In genomic region chr19:39953915-39954314, GRCh38 we compare ENCODE assay signal across 16 cellular contexts. TPM values are rescaled to one million over a fixed set of nuclear protein-coding genes. Genes with fewer than 3 reads are reported as not detected.
A peak's percentile ranks its signal among the peaks of the same experiment; 100 is the strongest.
DNase-seq lines count a peak whose midpoint lies in the region; ATAC-seq and TF ChIP-seq lines count a peak whose summit lies in the region.
"Had no signal": no experiment of that assay in that cellular context is flagged by ENCODE, and none has a peak within 500 bp of the region (broad histone marks: within the 10 kb centered on the region; RNA-seq: fewer than 3 reads in every experiment).

No MANE protein-coding gene starts in this region.

- peak overlapping the region; percentile 90 for H3K27ac Mint-ChIP-seq in activated CD4-positive, alpha-beta T cell treated with anti-CD3 and anti-CD28 coated beads, Interleukin-2, amount 10 ng/mL, durations not matched to agents 24 days and 14 days
- H3K27ac Mint-ChIP-seq in activated T-helper 2 cell treated with anti-CD3 and anti-CD28 coated beads, Interferon-gamma antibody, Interleukin-2, Interleukin-4, amounts not matched to agents 10 μg/mL and 5 μg/mL and 100 μg/mL, durations not matched to agents 14 hours and 24 hours and 36 hours: peak overlapping the region; percentile 86
- H3K27ac Mint-ChIP-seq: H9 had no signal

- peaks cover 19% of the 10 kb centered on the region for H3K9me3 Mint-ChIP-seq in activated CD4-positive, alpha-beta T cell treated with anti-CD3 and anti-CD28 coated beads, Interleukin-2, amount 10 ng/mL, durations not matched to agents 24 days and 14 days
- peaks cover 3% of the 10 kb centered on the region for H3K9me3 Mint-ChIP-seq in activated T-helper 2 cell treated with anti-CD3 and anti-CD28 coated beads, Interferon-gamma antibody, Interleukin-2, Interleukin-4, amounts not matched to agents 10 μg/mL and 5 μg/mL and 100 μg/mL, durations not matched to agents 14 hours and 24 hours and 36 hours

- no peaks in the 10 kb centered on the region for H3K36me3 ChIP-seq in Karpas-422 (ENCODE audit: insufficient read depth, low read length)
- no peaks in the 10 kb centered on the region for H3K36me3 ChIP-seq in neutrophil
- H3K36me3 ChIP-seq: gastrocnemius medialis, vagina had no signal

- peak; percentile 70 for DNase-seq in activated CD4-positive, alpha-beta T cell treated with anti-CD3 and anti-CD28 coated beads, Interleukin-2, amount 10 ng/mL, durations not matched to agents 24 days and 14 days
- DNase-seq in activated CD4-positive, alpha-beta T cell treated with anti-CD3 and anti-CD28 coated beads for 4 hours: no peak
- no peak for DNase-seq in Karpas-422
- no peak for DNase-seq in activated T-helper 2 cell treated with anti-CD3 and anti-CD28 coated beads, Interferon-gamma antibody, Interleukin-2, Interleukin-4, amounts not matched to agents 10 μg/mL and 5 μg/mL and 100 μg/mL, durations not matched to agents 14 hours and 24 hours and 36 hours (ENCODE audit: low spot score)
- no peak for DNase-seq in GM13977 (ENCODE audit: low spot score)
- DNase-seq: activated CD4-positive, alpha-beta T cell treated with anti-CD3 and anti-CD28 coated beads for 1 hour; cerebellar nuclear complex; gastrocnemius medialis; H9; mesenchymal stem cell; NCI-H1694 had no signal

- in situ Hi-C loops in GM13977 (cut with MboI; ENCODE audit: low pct_unique_long_range_greater_than_20kb, low sequenced_read_pairs, unreplicated experiment): no loop called here

- H3K4me2 ChIP-seq in Karpas-422 (ENCODE audit: low read depth, low read length, poor library complexity, severe bottlenecking): peak overlapping the region; percentile 44

- no peaks in the 10 kb centered on the region for H3K79me2 ChIP-seq in Karpas-422 (ENCODE audit: low read length)

- H3K4me3 Mint-ChIP-seq in activated CD4-positive, alpha-beta T cell treated with anti-CD3 and anti-CD28 coated beads, Interleukin-2, amount 10 ng/mL, durations not matched to agents 24 days and 14 days: peak overlapping the region; percentile 70
- no peak overlapping the region for H3K4me3 Mint-ChIP-seq in activated T-helper 2 cell treated with anti-CD3 and anti-CD28 coated beads, Interferon-gamma antibody, Interleukin-2, Interleukin-4, amounts not matched to agents 10 μg/mL and 5 μg/mL and 100 μg/mL, durations not matched to agents 14 hours and 24 hours and 36 hours (ENCODE audit: low read depth)
- H3K4me3 Mint-ChIP-seq: H9 had no signal

- H3K4me1 Mint-ChIP-seq in activated CD4-positive, alpha-beta T cell treated with anti-CD3 and anti-CD28 coated beads, Interleukin-2, amount 10 ng/mL, durations not matched to agents 24 days and 14 days: peaks cover 42% of the 10 kb centered on the region
- peaks cover 44% of the 10 kb centered on the region for H3K4me1 Mint-ChIP-seq in activated T-helper 2 cell treated with anti-CD3 and anti-CD28 coated beads, Interferon-gamma antibody, Interleukin-2, Interleukin-4, amounts not matched to agents 10 μg/mL and 5 μg/mL and 100 μg/mL, durations not matched to agents 14 hours and 24 hours and 36 hours (ENCODE audit: low read depth)

- intact Hi-C loops in activated CD4-positive, alpha-beta T cell treated with anti-CD3 and anti-CD28 coated beads, Interleukin-2, amount 10 ng/mL, durations not matched to agents 24 days and 14 days (cut with micrococcal nuclease): loop anchor here (2.0 kb wide), 1 partner anchor 17 kb away; no protein-coding TSS in a partner anchor
- intact Hi-C loops in activated T-helper 2 cell treated with anti-CD3 and anti-CD28 coated beads, Interferon-gamma antibody, Interleukin-2, Interleukin-4, amounts not matched to agents 10 μg/mL and 5 μg/mL and 100 μg/mL, durations not matched to agents 14 hours and 24 hours and 36 hours (cut with micrococcal nuclease): no loop called here

- no peak overlapping the region for H3K27ac ChIP-seq in Karpas-422 (ENCODE audit: low read length)
- H3K27ac ChIP-seq in neutrophil: peak overlapping the region; percentile 73
- H3K27ac ChIP-seq: gastrocnemius medialis, vagina had no signal

- no peak for TF ChIP-seq CTCF in neutrophil (IDR thresholded peaks at IDR 0.05)
- TF ChIP-seq CTCF in GM13977 (IDR thresholded peaks at IDR 0.05; ENCODE audit: extremely low read depth, insufficient read depth, missing control alignments): no peak

- H3K4me3 ChIP-seq in Karpas-422 (ENCODE audit: low read length): no peak overlapping the region
- H3K4me3 ChIP-seq in neutrophil (ENCODE audit: low read depth in 1 of 2, low read length in 1 of 2): peak overlapping the region; percentile 24 to 58
- H3K4me3 ChIP-seq: gastrocnemius medialis, vagina had no signal

- no peaks in the 10 kb centered on the region for H3K9me2 ChIP-seq in Karpas-422 (replicated peaks; ENCODE audit: insufficient read depth, low read length)

- H3K9me3 ChIP-seq in Karpas-422 (ENCODE audit: low read length): no peaks in the 10 kb centered on the region
- no peaks in the 10 kb centered on the region for H3K9me3 ChIP-seq in neutrophil
- H3K9me3 ChIP-seq: gastrocnemius medialis, vagina had no signal

- H3K4me1 ChIP-seq in Karpas-422 (ENCODE audit: low read length) (peaks cover 13% of the 10 kb centered on the region), neutrophil (ENCODE audit: control insufficient read depth in 1 of 2, insufficient read depth in 1 of 2, low read depth in 1 of 2, low read length in 1 of 2) (peaks cover 22 to 47% of the 10 kb centered on the region in 2 experiments)
- H3K4me1 ChIP-seq: gastrocnemius medialis, vagina had no signal

- H2AFZ ChIP-seq in Karpas-422 (ENCODE audit: low read length): no peak overlapping the region

- no peaks in the 10 kb centered on the region for H3K27me3 ChIP-seq in Karpas-422 (ENCODE audit: low read length)
- H3K27me3 ChIP-seq in neutrophil: peaks cover 44% of the 10 kb centered on the region
- H3K27me3 ChIP-seq: gastrocnemius medialis, vagina had no signal

- peaks cover 16% of the 10 kb centered on the region for H3K36me3 Mint-ChIP-seq in activated CD4-positive, alpha-beta T cell treated with anti-CD3 and anti-CD28 coated beads, Interleukin-2, amount 10 ng/mL, durations not matched to agents 24 days and 14 days (ENCODE audit: low read depth)
- peaks cover 16% of the 10 kb centered on the region for H3K36me3 Mint-ChIP-seq in activated T-helper 2 cell treated with anti-CD3 and anti-CD28 coated beads, Interferon-gamma antibody, Interleukin-2, Interleukin-4, amounts not matched to agents 10 μg/mL and 5 μg/mL and 100 μg/mL, durations not matched to agents 14 hours and 24 hours and 36 hours (ENCODE audit: low read depth)

- H3K9ac ChIP-seq in Karpas-422 (ENCODE audit: low read length): no peak overlapping the region

- H3K27me3 Mint-ChIP-seq in activated CD4-positive, alpha-beta T cell treated with anti-CD3 and anti-CD28 coated beads, Interleukin-2, amount 10 ng/mL, durations not matched to agents 24 days and 14 days: no peaks in the 10 kb centered on the region
- no peaks in the 10 kb centered on the region for H3K27me3 Mint-ChIP-seq in activated T-helper 2 cell treated with anti-CD3 and anti-CD28 coated beads, Interferon-gamma antibody, Interleukin-2, Interleukin-4, amounts not matched to agents 10 μg/mL and 5 μg/mL and 100 μg/mL, durations not matched to agents 14 hours and 24 hours and 36 hours (ENCODE audit: low read depth)

- ATAC-seq in GM18502 (IDR thresholded peaks at IDR 0.05; ENCODE audit: poor library complexity, unreplicated experiment): no peak
- no peak for ATAC-seq in GM18867 (IDR thresholded peaks at IDR 0.05; ENCODE audit: unreplicated experiment)
- ATAC-seq: gastrocnemius medialis had no signal

- H4K20me1 ChIP-seq in Karpas-422 (ENCODE audit: insufficient read depth, low read depth, low read length): no peaks in the 10 kb centered on the region

RNA-seq across cellular contexts. Expression of gene PSMC4, which starts 17.1 kb away (rescaled TPM):
- total RNA-seq in activated CD4-positive, alpha-beta T cell treated with anti-CD3 and anti-CD28 coated beads, Interleukin-2, amount 10 ng/mL, durations not matched to agents 24 days and 14 days: 192 and 193 TPM in 2 replicates
- 99.7 and 123 TPM in 2 replicates for total RNA-seq in Karpas-422 (2014; rRNA removed; shearing (Covaris generic); ENCODE audit: low replicate concordance)
- total RNA-seq in activated T-helper 2 cell treated with anti-CD3 and anti-CD28 coated beads, Interferon-gamma antibody, Interleukin-2, Interleukin-4, amounts not matched to agents 10 μg/mL and 5 μg/mL and 100 μg/mL, durations not matched to agents 14 hours and 24 hours and 36 hours: 169 and 174 TPM in 2 replicates

RNA-seq across cellular contexts. Expression of gene FCGBP, which starts 19.5 kb away (rescaled TPM):
- total RNA-seq in activated CD4-positive, alpha-beta T cell treated with anti-CD3 and anti-CD28 coated beads, Interleukin-2, amount 10 ng/mL, durations not matched to agents 24 days and 14 days: 3.3 and 4.7 TPM in 2 replicates
- 0.32 TPM in 1 of 2 replicates, not detected in the other for total RNA-seq in Karpas-422 (2014; rRNA removed; shearing (Covaris generic); ENCODE audit: low replicate concordance)
- 2.4 and 2.5 TPM in 2 replicates for total RNA-seq in activated T-helper 2 cell treated with anti-CD3 and anti-CD28 coated beads, Interferon-gamma antibody, Interleukin-2, Interleukin-4, amounts not matched to agents 10 μg/mL and 5 μg/mL and 100 μg/mL, durations not matched to agents 14 hours and 24 hours and 36 hours
- total RNA-seq: A172 had no signal

RNA-seq across cellular contexts. Expression of gene ZNF546, which starts 42.9 kb away (rescaled TPM):
- 4.4 and 6.7 TPM in 2 replicates for total RNA-seq in activated CD4-positive, alpha-beta T cell treated with anti-CD3 and anti-CD28 coated beads, Interleukin-2, amount 10 ng/mL, durations not matched to agents 24 days and 14 days
- total RNA-seq in Karpas-422 (2014; rRNA removed; shearing (Covaris generic); ENCODE audit: low replicate concordance): 6.0 and 10.4 TPM in 2 replicates
- total RNA-seq in activated T-helper 2 cell treated with anti-CD3 and anti-CD28 coated beads, Interferon-gamma antibody, Interleukin-2, Interleukin-4, amounts not matched to agents 10 μg/mL and 5 μg/mL and 100 μg/mL, durations not matched to agents 14 hours and 24 hours and 36 hours: 4.6 and 5.2 TPM in 2 replicates
